In genomic region chr16:11797166-11797956, GRCh38 we compare ENCODE assay signal across 1 cellular context.
TF ChIP-seq lines count a peak whose summit lies in the region.

A gene with protein sequence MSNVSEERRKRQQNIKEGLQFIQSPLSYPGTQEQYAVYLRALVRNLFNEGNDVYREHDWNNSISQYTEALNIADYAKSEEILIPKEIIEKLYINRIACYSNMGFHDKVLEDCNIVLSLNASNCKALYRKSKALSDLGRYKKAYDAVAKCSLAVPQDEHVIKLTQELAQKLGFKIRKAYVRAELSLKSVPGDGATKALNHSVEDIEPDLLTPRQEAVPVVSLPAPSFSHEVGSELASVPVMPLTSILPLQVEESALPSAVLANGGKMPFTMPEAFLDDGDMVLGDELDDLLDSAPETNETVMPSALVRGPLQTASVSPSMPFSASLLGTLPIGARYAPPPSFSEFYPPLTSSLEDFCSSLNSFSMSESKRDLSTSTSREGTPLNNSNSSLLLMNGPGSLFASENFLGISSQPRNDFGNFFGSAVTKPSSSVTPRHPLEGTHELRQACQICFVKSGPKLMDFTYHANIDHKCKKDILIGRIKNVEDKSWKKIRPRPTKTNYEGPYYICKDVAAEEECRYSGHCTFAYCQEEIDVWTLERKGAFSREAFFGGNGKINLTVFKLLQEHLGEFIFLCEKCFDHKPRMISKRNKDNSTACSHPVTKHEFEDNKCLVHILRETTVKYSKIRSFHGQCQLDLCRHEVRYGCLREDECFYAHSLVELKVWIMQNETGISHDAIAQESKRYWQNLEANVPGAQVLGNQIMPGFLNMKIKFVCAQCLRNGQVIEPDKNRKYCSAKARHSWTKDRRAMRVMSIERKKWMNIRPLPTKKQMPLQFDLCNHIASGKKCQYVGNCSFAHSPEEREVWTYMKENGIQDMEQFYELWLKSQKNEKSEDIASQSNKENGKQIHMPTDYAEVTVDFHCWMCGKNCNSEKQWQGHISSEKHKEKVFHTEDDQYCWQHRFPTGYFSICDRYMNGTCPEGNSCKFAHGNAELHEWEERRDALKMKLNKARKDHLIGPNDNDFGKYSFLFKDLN (minus strand): TSS chr16:11797258. CDS start chr16:11782354, 14,904 bp downstream.

TF ChIP-seq in HepG2, 621 proteins besides CTCF, POLR2A, EP300 and RAD21 (continued from another document and continues in another):
- TF ChIP-seq SNAPC4 (CRISPR knock-in tag; IDR thresholded peaks at IDR 0.05): peak; percentile 90; the same call in 1 of the 2 replicates
- peak; percentile 54 for TF ChIP-seq ATF3 (CRISPR knock-in tag; IDR thresholded peaks at IDR 0.05)
- TF ChIP-seq, protein P1, sequence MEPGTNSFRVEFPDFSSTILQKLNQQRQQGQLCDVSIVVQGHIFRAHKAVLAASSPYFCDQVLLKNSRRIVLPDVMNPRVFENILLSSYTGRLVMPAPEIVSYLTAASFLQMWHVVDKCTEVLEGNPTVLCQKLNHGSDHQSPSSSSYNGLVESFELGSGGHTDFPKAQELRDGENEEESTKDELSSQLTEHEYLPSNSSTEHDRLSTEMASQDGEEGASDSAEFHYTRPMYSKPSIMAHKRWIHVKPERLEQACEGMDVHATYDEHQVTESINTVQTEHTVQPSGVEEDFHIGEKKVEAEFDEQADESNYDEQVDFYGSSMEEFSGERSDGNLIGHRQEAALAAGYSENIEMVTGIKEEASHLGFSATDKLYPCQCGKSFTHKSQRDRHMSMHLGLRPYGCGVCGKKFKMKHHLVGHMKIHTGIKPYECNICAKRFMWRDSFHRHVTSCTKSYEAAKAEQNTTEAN (CRISPR knock-in tag; conservative IDR thresholded peaks at IDR 0.05): peak; percentile 89
- TF ChIP-seq, protein P2, sequence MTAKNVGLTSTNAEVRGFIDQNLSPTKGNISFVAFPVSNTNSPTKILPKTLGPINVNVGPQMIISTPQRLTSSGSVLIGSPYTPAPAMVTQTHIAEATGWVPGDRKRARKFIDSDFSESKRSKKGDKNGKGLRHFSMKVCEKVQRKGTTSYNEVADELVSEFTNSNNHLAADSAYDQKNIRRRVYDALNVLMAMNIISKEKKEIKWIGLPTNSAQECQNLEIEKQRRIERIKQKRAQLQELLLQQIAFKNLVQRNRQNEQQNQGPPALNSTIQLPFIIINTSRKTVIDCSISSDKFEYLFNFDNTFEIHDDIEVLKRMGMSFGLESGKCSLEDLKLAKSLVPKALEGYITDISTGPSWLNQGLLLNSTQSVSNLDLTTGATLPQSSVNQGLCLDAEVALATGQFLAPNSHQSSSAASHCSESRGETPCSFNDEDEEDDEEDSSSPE (CRISPR knock-in tag; IDR thresholded peaks at IDR 0.05): peak; percentile 88
- TF ChIP-seq, protein P3, sequence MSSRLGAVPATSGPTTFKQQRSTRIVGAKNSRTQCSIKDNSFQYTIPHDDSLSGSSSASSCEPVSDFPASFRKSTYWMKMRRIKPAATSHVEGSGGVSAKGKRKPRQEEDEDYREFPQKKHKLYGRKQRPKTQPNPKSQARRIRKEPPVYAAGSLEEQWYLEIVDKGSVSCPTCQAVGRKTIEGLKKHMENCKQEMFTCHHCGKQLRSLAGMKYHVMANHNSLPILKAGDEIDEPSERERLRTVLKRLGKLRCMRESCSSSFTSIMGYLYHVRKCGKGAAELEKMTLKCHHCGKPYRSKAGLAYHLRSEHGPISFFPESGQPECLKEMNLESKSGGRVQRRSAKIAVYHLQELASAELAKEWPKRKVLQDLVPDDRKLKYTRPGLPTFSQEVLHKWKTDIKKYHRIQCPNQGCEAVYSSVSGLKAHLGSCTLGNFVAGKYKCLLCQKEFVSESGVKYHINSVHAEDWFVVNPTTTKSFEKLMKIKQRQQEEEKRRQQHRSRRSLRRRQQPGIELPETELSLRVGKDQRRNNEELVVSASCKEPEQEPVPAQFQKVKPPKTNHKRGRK (CRISPR knock-in tag; IDR thresholded peaks at IDR 0.05): peak; percentile 84; the same call in 1 of the 2 replicates
- peak; percentile 98; the same call in 1 of the 2 replicates for TF ChIP-seq ZNF766 (CRISPR knock-in tag; IDR thresholded peaks at IDR 0.05; ENCODE audit: borderline replicate concordance)
- peak; percentile 99 for TF ChIP-seq ZMYM4 (CRISPR knock-in tag; IDR thresholded peaks at IDR 0.05)
- no peak for TF ChIP-seq ZBTB8A (CRISPR knock-in tag; IDR thresholded peaks at IDR 0.05; ENCODE audit: borderline replicate concordance, low read depth)
- TF ChIP-seq ZNF674 (CRISPR knock-in tag; IDR thresholded peaks at IDR 0.05; ENCODE audit: low read depth): no peak
- peak; percentile 72 for TF ChIP-seq ZEB1 (IDR thresholded peaks at IDR 0.05; ENCODE audit: insufficient replicate concordance, low read depth)
- TF ChIP-seq AGO2 (optimal IDR thresholded peaks at IDR 0.05; ENCODE audit: low read depth, low read length): peak; percentile 79
- no peak; the same call in 1 of the 2 replicates for TF ChIP-seq DNMT1 (CRISPR knock-in tag; IDR thresholded peaks at IDR 0.05)
- peak; percentile 92 for TF ChIP-seq ZNF451 (CRISPR knock-in tag; IDR thresholded peaks at IDR 0.05)
- TF ChIP-seq ZNF737 (CRISPR knock-in tag; IDR thresholded peaks at IDR 0.05; ENCODE audit: borderline replicate concordance): peak; percentile 95; the same call in 1 of the 2 replicates
- TF ChIP-seq GZF1 (CRISPR knock-in tag; IDR thresholded peaks at IDR 0.05): peak; percentile 72; the same call in 1 of the 2 replicates
- TF ChIP-seq, protein P4, sequence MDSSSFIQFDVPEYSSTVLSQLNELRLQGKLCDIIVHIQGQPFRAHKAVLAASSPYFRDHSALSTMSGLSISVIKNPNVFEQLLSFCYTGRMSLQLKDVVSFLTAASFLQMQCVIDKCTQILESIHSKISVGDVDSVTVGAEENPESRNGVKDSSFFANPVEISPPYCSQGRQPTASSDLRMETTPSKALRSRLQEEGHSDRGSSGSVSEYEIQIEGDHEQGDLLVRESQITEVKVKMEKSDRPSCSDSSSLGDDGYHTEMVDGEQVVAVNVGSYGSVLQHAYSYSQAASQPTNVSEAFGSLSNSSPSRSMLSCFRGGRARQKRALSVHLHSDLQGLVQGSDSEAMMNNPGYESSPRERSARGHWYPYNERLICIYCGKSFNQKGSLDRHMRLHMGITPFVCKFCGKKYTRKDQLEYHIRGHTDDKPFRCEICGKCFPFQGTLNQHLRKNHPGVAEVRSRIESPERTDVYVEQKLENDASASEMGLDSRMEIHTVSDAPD (CRISPR knock-in tag; IDR thresholded peaks at IDR 0.05): peak; percentile 71; the same call in 1 of the 2 replicates
- TF ChIP-seq ZFP36L1 (CRISPR knock-in tag; IDR thresholded peaks at IDR 0.05): no peak; the same call in none of the 2 replicates
- peak; percentile 95 for TF ChIP-seq ZBTB25 (CRISPR knock-in tag; IDR thresholded peaks at IDR 0.05)
- TF ChIP-seq SYNCRIP (IDR thresholded peaks at IDR 0.05; ENCODE audit: insufficient read depth, low read depth, low read length): no peak
- TF ChIP-seq, protein P5, sequence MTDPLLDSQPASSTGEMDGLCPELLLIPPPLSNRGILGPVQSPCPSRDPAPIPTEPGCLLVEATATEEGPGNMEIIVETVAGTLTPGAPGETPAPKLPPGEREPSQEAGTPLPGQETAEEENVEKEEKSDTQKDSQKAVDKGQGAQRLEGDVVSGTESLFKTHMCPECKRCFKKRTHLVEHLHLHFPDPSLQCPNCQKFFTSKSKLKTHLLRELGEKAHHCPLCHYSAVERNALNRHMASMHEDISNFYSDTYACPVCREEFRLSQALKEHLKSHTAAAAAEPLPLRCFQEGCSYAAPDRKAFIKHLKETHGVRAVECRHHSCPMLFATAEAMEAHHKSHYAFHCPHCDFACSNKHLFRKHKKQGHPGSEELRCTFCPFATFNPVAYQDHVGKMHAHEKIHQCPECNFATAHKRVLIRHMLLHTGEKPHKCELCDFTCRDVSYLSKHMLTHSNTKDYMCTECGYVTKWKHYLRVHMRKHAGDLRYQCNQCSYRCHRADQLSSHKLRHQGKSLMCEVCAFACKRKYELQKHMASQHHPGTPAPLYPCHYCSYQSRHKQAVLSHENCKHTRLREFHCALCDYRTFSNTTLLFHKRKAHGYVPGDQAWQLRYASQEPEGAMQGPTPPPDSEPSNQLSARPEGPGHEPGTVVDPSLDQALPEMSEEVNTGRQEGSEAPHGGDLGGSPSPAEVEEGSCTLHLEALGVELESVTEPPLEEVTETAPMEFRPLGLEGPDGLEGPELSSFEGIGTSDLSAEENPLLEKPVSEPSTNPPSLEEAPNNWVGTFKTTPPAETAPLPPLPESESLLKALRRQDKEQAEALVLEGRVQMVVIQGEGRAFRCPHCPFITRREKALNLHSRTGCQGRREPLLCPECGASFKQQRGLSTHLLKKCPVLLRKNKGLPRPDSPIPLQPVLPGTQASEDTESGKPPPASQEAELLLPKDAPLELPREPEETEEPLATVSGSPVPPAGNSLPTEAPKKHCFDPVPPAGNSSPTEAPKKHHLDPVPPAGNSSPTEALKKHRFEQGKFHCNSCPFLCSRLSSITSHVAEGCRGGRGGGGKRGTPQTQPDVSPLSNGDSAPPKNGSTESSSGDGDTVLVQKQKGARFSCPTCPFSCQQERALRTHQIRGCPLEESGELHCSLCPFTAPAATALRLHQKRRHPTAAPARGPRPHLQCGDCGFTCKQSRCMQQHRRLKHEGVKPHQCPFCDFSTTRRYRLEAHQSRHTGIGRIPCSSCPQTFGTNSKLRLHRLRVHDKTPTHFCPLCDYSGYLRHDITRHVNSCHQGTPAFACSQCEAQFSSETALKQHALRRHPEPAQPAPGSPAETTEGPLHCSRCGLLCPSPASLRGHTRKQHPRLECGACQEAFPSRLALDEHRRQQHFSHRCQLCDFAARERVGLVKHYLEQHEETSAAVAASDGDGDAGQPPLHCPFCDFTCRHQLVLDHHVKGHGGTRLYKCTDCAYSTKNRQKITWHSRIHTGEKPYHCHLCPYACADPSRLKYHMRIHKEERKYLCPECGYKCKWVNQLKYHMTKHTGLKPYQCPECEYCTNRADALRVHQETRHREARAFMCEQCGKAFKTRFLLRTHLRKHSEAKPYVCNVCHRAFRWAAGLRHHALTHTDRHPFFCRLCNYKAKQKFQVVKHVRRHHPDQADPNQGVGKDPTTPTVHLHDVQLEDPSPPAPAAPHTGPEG (CRISPR knock-in tag; IDR thresholded peaks at IDR 0.05): peak; percentile 94
- TF ChIP-seq ZNF232 (CRISPR knock-in tag; IDR thresholded peaks at IDR 0.05; ENCODE audit: borderline replicate concordance): peak; percentile 98
- TF ChIP-seq KDM2A (CRISPR knock-in tag; IDR thresholded peaks at IDR 0.05; ENCODE audit: borderline replicate concordance, low read depth): peak; percentile 98
- peak; percentile 34; the same call in 1 of the 2 replicates for TF ChIP-seq HIC2 (CRISPR knock-in tag; IDR thresholded peaks at IDR 0.05; ENCODE audit: low read depth)
- TF ChIP-seq FOXJ3 (CRISPR knock-in tag; IDR thresholded peaks at IDR 0.05; ENCODE audit: borderline replicate concordance): peak; percentile 51; the same call in 1 of the 2 replicates
- 0 out of 2 replicates have a peak, but pooled peaks have one; percentile 41 for TF ChIP-seq EEA1 (CRISPR knock-in tag; IDR thresholded peaks at IDR 0.05; ENCODE audit: borderline replicate concordance)
